1 cellular context compared by ENCODE assay signal in genomic region chr19:45439569-45440258, GRCh38.
TF ChIP-seq lines count a peak whose summit lies in the region.

No MANE protein-coding gene starts in this region.

TF ChIP-seq in WTC11, 78 proteins besides CTCF, POLR2A, EP300 and RAD21 (continued from another document):
- TF ChIP-seq ARID4B (CRISPR knock-in tag; IDR thresholded peaks at IDR 0.05; ENCODE audit: borderline replicate concordance) (peak; percentile 56; the same call in 1 of the 2 replicates), ZNF396 (CRISPR knock-in tag; IDR thresholded peaks at IDR 0.05; ENCODE audit: borderline replicate concordance) (no peak), ZNF423 (CRISPR knock-in tag; IDR thresholded peaks at IDR 0.05) (peak; percentile 34; the same call in 1 of the 2 replicates), CREM (CRISPR knock-in tag; IDR thresholded peaks at IDR 0.05) (no peak; the same call in 1 of the 2 replicates), ATF2 (CRISPR knock-in tag; IDR thresholded peaks at IDR 0.05; ENCODE audit: borderline replicate concordance, low read depth) (no peak), ZNF263 (CRISPR knock-in tag; IDR thresholded peaks at IDR 0.05; ENCODE audit: low read depth) (no peak), TEAD4 (CRISPR knock-in tag; IDR thresholded peaks at IDR 0.05) (no peak), E2F4 (CRISPR knock-in tag; IDR thresholded peaks at IDR 0.05; ENCODE audit: borderline replicate concordance, low read depth) (no peak), ELF4 (CRISPR knock-in tag; IDR thresholded peaks at IDR 0.05; ENCODE audit: low read depth) (no peak), ESRRA (CRISPR knock-in tag; IDR thresholded peaks at IDR 0.05; ENCODE audit: borderline replicate concordance) (no peak), SMAD3 (CRISPR knock-in tag; IDR thresholded peaks at IDR 0.05; ENCODE audit: borderline replicate concordance) (no peak), KAT7 (CRISPR knock-in tag; IDR thresholded peaks at IDR 0.05; ENCODE audit: borderline replicate concordance) (no peak), ZNF416 (CRISPR knock-in tag; IDR thresholded peaks at IDR 0.05) (peak; percentile 18; the same call in 1 of the 2 replicates), ZNF317 (CRISPR knock-in tag; IDR thresholded peaks at IDR 0.05; ENCODE audit: borderline replicate concordance, low read depth) (no peak), E2F5 (CRISPR knock-in tag; IDR thresholded peaks at IDR 0.05) (peak; percentile 58), ZSCAN18 (CRISPR knock-in tag; IDR thresholded peaks at IDR 0.05) (no peak), ZNF512 (CRISPR knock-in tag; IDR thresholded peaks at IDR 0.05; ENCODE audit: borderline replicate concordance) (no peak), ZNF532 (CRISPR knock-in tag; IDR thresholded peaks at IDR 0.05; ENCODE audit: borderline replicate concordance) (no peak), FOXP1 (CRISPR knock-in tag; IDR thresholded peaks at IDR 0.05; ENCODE audit: borderline replicate concordance) (no peak), ETV6 (CRISPR knock-in tag; IDR thresholded peaks at IDR 0.05) (peak; percentile 72), ZNF281 (CRISPR knock-in tag; IDR thresholded peaks at IDR 0.05) (no peak), SP1 (CRISPR knock-in tag; conservative IDR thresholded peaks at IDR 0.05) (no peak), EMX1 (CRISPR knock-in tag; IDR thresholded peaks at IDR 0.05) (no peak)
